In the genomic region with DNA sequence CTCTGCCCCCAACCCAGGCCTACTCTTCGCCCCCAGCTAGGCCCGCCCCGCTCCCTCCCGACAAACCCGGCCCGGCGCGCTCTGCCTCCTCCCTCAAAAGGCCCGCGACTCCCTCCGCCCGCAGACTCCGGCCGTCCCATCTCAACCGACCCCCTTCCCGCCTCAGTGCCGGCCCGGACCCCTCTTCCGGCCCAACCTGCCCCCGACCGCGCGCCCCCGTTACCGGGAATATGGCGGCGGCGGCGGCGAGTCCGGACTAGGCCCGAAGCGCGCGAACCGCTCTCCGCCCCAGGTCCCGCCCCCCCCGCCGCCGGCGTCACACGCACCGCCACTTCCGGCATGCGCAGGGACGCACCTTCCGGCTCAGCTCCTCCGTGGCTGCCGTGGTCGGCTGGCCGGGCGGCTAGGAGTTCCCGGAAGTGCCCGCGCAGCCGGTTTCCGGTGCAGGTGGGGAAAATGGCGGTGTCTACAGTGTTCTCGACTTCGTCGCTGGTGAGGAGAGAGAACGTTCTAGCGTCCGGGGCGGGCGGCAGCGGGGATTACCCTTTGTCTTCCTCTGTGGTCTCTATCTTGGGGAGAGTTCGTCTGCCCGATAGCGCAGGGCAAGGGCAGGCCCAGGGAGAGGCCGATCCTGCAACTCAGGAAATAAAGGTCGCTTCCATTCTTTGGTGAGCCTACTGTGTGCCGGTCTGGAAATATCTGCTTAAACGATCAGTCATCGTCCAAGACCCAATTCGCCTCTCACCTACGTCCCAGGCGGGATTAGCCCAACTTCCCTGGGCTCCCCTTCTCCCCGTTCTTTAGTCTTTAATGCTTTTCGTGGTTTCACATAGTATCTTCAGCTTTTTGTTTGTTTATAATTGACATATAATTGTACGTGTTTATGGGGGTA, we compare ENCODE assay signal across 8 cellular contexts. TPM values are rescaled to one million over a fixed set of nuclear protein-coding genes. Genes with fewer than 3 reads are reported as not detected.
DNase-seq lines count a peak whose midpoint lies in the region; ATAC-seq and TF ChIP-seq lines count a peak whose summit lies in the region.

TSS of gene CPSF7 (minus strand) at position 285 of the 892 bp plus-strand sequence. CDS start 740 bp downstream, outside the sequence.
TSS of gene SDHAF2 (plus strand) at position 434 of the 892 bp plus-strand sequence. CDS start at position 457, 23 bp downstream.

- no peak for TF ChIP-seq CTCF in AG09309 (IDR thresholded peaks at IDR 0.05; ENCODE audit: control insufficient read depth, insufficient read depth, low read depth, low read length, missing control alignments)
- TF ChIP-seq CTCF in spleen (IDR thresholded peaks at IDR 0.05 in 8 of 11, conservative IDR thresholded peaks at IDR 0.05 in 3 of 11): peak in 1 of 11 experiments; percentile 9

- peak within 1 kb of the TSS; percentile 93 to 100 (median 96) for H3K27ac ChIP-seq in spleen

- peak; percentile 82 for ATAC-seq in GM19025 (IDR thresholded peaks at IDR 0.05; ENCODE audit: low read depth, unreplicated experiment)
- peak; percentile 93 for ATAC-seq in HG03280 (IDR thresholded peaks at IDR 0.05; ENCODE audit: unreplicated experiment)

- H3K4me3 ChIP-seq in AG09309 (ENCODE audit: control insufficient read depth, low read depth, low read length): peak within 1 kb of the TSS; percentile 58
- H3K4me3 ChIP-seq in spleen: peak within 1 kb of the TSS; percentile 64 to 91 (median 74)

- H3K4me1 ChIP-seq in spleen: peaks cover 35 to 92% (median 74%) of the 10 kb centered on the region in 6 donors

- peak in 1 of 3 donors; percentile 12 for TF ChIP-seq POLR2A in spleen (IDR thresholded peaks at IDR 0.05)

- no peaks in the 10 kb centered on the region for H3K27me3 ChIP-seq in spleen (replicated peaks in 1 of 7)

- WGBS in spleen, 5 donors: 0 to 1% (median 1%) methylated on average over 25 to 82 of the region's 82 CpGs

- intact Hi-C loops in spleen (cut with DNase I; ENCODE audit: low total_unique reads): loop anchor here (10.0 kb wide), 1 partner anchor 95 kb away; the partner anchor contains the start of genes DDB1 and TKFC

- no peaks in the 10 kb centered on the region for H3K9me3 ChIP-seq in spleen

- peaks cover 0 to 66% (median 36%) of the 10 kb centered on the region in 6 donors for H3K36me3 ChIP-seq in spleen

- DNase-seq in AG09309 (ENCODE audit: low read depth): peak; percentile 70
- peak; percentile 84 to 98 for DNase-seq in NCI-H446 (lab: John Stamatoyannopoulos, UW)
- DNase-seq in activated CD4-positive, CD25-positive, alpha-beta regulatory T cell treated with anti-CD3 and anti-CD28 coated beads, Interleukin-2, amount 50 U/mL, for 16 hours (ENCODE audit: low read depth, low spot score): peak; percentile 95
- DNase-seq in central memory CD4-positive, alpha-beta T cell: peak; percentile 97
- peak; percentile 95 for DNase-seq in inferior parietal cortex (ENCODE audit: extremely low spot score)
- DNase-seq in spleen: peak; percentile 100

RNA-seq across cellular contexts. Expression of gene CPSF7, which starts in this region (rescaled TPM):
- total RNA-seq in spleen: 10 to 100 TPM; 60.3 to 94.3 (median 85.5) TPM
- 10 to 100 TPM; 30.0 to 44.6 (median 35.3) TPM for polyA plus RNA-seq in spleen

RNA-seq across cellular contexts. Expression of gene SDHAF2, which starts in this region (rescaled TPM):
- 10 to 100 TPM; 39.8 to 74.2 (median 50.0) TPM for total RNA-seq in spleen
- polyA plus RNA-seq in spleen: 10 to 100 TPM; 50.4 to 73.0 (median 56.8) TPM

Comparison
In these comparisons a context has a peak if more than half of its experiments do, and no peak if none do; other contexts are left out.
1. Peak in every context shown above with its lines: DNase-seq, ATAC-seq, H3K4me3 ChIP-seq and H3K27ac ChIP-seq.